Comparison of ENCODE assay signal across 1 cellular context in the genomic region with DNA sequence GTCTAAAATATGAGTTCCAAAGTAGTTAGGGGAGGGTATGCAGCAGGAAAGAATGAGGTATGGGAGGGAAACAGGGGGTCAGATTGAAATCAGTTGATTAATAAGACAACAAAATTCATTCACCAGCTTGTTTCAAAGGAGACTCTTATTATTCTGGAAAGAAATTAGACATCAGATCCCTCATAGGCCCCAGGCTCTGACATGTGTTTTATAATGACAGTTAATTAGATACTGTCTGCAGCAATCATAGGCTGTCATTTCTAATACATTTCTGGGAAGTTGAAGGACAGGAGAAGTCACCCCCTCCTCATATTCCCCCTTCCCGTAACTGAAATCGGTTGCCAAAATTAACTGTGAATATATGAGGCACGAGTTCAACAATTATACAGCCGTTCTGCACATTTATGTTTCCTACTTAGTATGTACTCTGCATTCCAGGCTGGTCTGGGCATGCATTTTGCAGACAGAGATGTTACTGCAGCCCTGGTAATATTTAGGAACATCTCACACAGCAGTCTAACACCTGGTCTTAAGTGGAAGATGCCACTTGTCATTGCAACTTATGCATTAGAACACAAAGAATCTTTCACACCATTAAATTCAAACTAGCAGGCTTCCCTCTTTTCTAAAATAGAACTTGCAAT.
TF ChIP-seq lines count a peak whose summit lies in the region.

No MANE protein-coding gene starts in this region.

TF ChIP-seq in HepG2, 621 proteins besides CTCF, POLR2A, EP300 and RAD21:
- no peak for TF ChIP-seq NONO (IDR thresholded peaks at IDR 0.05)
- TF ChIP-seq NONO (CRISPR knock-in tag; conservative IDR thresholded peaks at IDR 0.05): no peak
- no peak for TF ChIP-seq ZNF678 (CRISPR knock-in tag; IDR thresholded peaks at IDR 0.05)
- TF ChIP-seq ARNT2 (CRISPR knock-in tag; IDR thresholded peaks at IDR 0.05; ENCODE audit: low read depth): no peak
- TF ChIP-seq ZNF33A (CRISPR knock-in tag; IDR thresholded peaks at IDR 0.05; ENCODE audit: borderline replicate concordance): no peak
- no peak for TF ChIP-seq MLXIP (CRISPR knock-in tag; IDR thresholded peaks at IDR 0.05; ENCODE audit: borderline replicate concordance)
- TF ChIP-seq ZFP36L2 (CRISPR knock-in tag; IDR thresholded peaks at IDR 0.05): no peak
- TF ChIP-seq, protein P1, sequence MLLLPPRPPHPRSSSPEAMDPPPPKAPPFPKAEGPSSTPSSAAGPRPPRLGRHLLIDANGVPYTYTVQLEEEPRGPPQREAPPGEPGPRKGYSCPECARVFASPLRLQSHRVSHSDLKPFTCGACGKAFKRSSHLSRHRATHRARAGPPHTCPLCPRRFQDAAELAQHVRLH (CRISPR knock-in tag; IDR thresholded peaks at IDR 0.05; ENCODE audit: borderline replicate concordance, low read depth): no peak
- no peak for TF ChIP-seq POLR2AphosphoS5 (IDR thresholded peaks at IDR 0.05; ENCODE audit: low read depth, low read length)
